Comparison of ENCODE assay signal across 8 cellular contexts in the genomic region with DNA sequence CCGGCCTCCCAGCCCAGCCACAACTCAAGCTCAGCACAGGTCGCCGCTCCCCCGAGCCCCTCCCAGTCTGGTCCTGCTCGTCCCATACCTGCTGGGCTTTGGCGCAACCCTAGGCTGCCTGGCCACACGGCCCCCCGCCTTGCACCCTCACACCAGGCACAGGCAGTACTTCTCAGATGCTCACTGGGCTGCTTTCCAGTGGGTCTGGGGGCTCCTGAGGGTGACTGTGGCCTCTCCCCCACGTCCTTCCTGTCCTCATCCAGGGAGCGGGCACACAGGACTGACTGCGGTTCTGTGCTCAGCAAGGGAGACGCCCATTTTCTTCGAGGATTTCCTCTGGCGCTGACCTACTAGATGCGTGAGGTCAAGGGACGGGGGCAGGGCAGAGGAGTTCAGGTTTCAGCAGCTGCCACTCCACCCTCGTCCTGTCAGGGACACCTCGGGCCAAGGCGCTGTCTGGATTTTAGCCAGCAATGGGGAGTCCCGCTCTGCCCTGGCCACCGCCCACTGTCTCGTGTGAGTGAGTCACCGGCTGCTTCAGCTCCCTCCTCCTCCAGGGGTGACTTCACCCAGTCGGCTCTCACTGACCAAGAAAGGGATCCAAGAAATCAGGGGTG.
DNase-seq lines count a peak whose midpoint lies in the region; ATAC-seq, FAIRE-seq and TF ChIP-seq lines count a peak whose summit lies in the region.

No MANE protein-coding gene starts in this region.

- H4K20me1 ChIP-seq in BLaER1 (no peaks in the 10 kb centered on the region), keratinocyte (ENCODE audit: control insufficient read depth, extremely low read depth, insufficient read depth, low read length) (no peaks in the 10 kb centered on the region)

- H3K4me3 ChIP-seq in BLaER1: no peak overlapping the region
- no peak overlapping the region for H3K4me3 ChIP-seq in WERI-Rb-1 (ENCODE audit: low read depth, low read length)
- H3K4me3 ChIP-seq in bronchial epithelial cell (ENCODE audit: low read depth, low read length): no peak overlapping the region
- H3K4me3 ChIP-seq in keratinocyte (ENCODE audit: control insufficient read depth in 2 of 3, extremely low read depth in 1 of 3, insufficient read depth in 2 of 3, low read depth in 1 of 3, low read length in 3 of 3): no peak overlapping the region

- no peaks in the 10 kb centered on the region for H3K79me2 ChIP-seq in keratinocyte (ENCODE audit: control insufficient read depth, insufficient read depth, low read length)

- no peak for TF ChIP-seq CTCF in WERI-Rb-1 (IDR thresholded peaks at IDR 0.05; ENCODE audit: low read depth, low read length)
- no peak for TF ChIP-seq CTCF in bronchial epithelial cell (IDR thresholded peaks at IDR 0.05; ENCODE audit: insufficient read depth, low read length, severe bottlenecking)
- TF ChIP-seq CTCF in keratinocyte (optimal IDR thresholded peaks at IDR 0.05 in 1 of 3, IDR thresholded peaks at IDR 0.05 in 1 of 3, conservative IDR thresholded peaks at IDR 0.05 in 1 of 3; ENCODE audit: extremely low read depth in 1 of 3, insufficient read depth in 2 of 3, low read length in 3 of 3): no peak

- dilution Hi-C loops in keratinocyte (cut with MboI; ENCODE audit: extremely low pct_ligation_motif_present, low sequenced_read_pairs): no loop called here

- H3K9ac ChIP-seq in BLaER1: no peak overlapping the region
- H3K9ac ChIP-seq in keratinocyte (ENCODE audit: control insufficient read depth, extremely low read depth, insufficient read depth, low read length): peak overlapping the region; percentile 60

- peak; percentile 72 for DNase-seq in HS-5 (ENCODE audit: low read depth)
- DNase-seq in WERI-Rb-1: peak; percentile 78
- DNase-seq in bronchial epithelial cell (ENCODE audit: low read depth): peak; percentile 88
- DNase-seq in keratinocyte (ENCODE audit: low read depth, low spot score): peak; percentile 67
- peak; percentile 76 for DNase-seq in stimulated activated CD4-positive, alpha-beta T cell treated with anti-CD3 and anti-CD28 coated beads, Interleukin-15, amount 100 ng/mL, for 24 hours

- H3K4me2 ChIP-seq in BLaER1 (peak overlapping the region; percentile 73), keratinocyte (ENCODE audit: control insufficient read depth, extremely low read depth, insufficient read depth, low read depth, low read length) (peak overlapping the region; percentile 74)

- H3K27me3 ChIP-seq in BLaER1 (no peaks in the 10 kb centered on the region), WERI-Rb-1 (ENCODE audit: insufficient read depth, low read depth, severe bottlenecking) (no peaks in the 10 kb centered on the region), bronchial epithelial cell (ENCODE audit: control insufficient read depth, insufficient read depth, low read length) (no peaks in the 10 kb centered on the region), keratinocyte (ENCODE audit: control insufficient read depth, extremely low read depth, insufficient read depth, low read length) (no peaks in the 10 kb centered on the region)

- H3K9me3 ChIP-seq in BLaER1 (no peaks in the 10 kb centered on the region), WERI-Rb-1 (ENCODE audit: severe bottlenecking) (no peaks in the 10 kb centered on the region), keratinocyte (ENCODE audit: control insufficient read depth, low read depth, low read length) (no peaks in the 10 kb centered on the region)

- H3K27ac ChIP-seq in BLaER1 (no peak overlapping the region), WERI-Rb-1 (no peak overlapping the region), keratinocyte (ENCODE audit: control insufficient read depth, insufficient read depth, low read length) (peak overlapping the region; percentile 54)

- FAIRE-seq in bronchial epithelial cell (lab: Jason Lieb, UNC): peak; percentile 43
- peak; percentile 82 for FAIRE-seq in keratinocyte (lab: Jason Lieb, UNC)

- H3K36me3 ChIP-seq in BLaER1 (no peaks in the 10 kb centered on the region), WERI-Rb-1 (no peaks in the 10 kb centered on the region), bronchial epithelial cell (ENCODE audit: control insufficient read depth, insufficient read depth, low read length) (no peaks in the 10 kb centered on the region), keratinocyte (ENCODE audit: control insufficient read depth in 2 of 2, extremely low read depth in 1 of 2, insufficient read depth in 2 of 2, low read length in 2 of 2) (no peaks in the 10 kb centered on the region)

- peak overlapping the region; percentile 19 for H2AFZ ChIP-seq in keratinocyte (ENCODE audit: control insufficient read depth, low read length)

- peaks cover 51% of the 10 kb centered on the region for H3K4me1 ChIP-seq in BLaER1
- H3K4me1 ChIP-seq in keratinocyte (ENCODE audit: control insufficient read depth, extremely low read depth, insufficient read depth, low read length): peaks cover 9% of the 10 kb centered on the region

- ATAC-seq in GM19452 (IDR thresholded peaks at IDR 0.05; ENCODE audit: unreplicated experiment) (peak; percentile 87), HG02840 (IDR thresholded peaks at IDR 0.05; ENCODE audit: low FRiP score, unreplicated experiment) (no peak)

- H3K9me1 ChIP-seq in keratinocyte (ENCODE audit: control insufficient read depth, extremely low read depth, insufficient read depth, low read length): no peaks in the 10 kb centered on the region
